In the genomic region with DNA sequence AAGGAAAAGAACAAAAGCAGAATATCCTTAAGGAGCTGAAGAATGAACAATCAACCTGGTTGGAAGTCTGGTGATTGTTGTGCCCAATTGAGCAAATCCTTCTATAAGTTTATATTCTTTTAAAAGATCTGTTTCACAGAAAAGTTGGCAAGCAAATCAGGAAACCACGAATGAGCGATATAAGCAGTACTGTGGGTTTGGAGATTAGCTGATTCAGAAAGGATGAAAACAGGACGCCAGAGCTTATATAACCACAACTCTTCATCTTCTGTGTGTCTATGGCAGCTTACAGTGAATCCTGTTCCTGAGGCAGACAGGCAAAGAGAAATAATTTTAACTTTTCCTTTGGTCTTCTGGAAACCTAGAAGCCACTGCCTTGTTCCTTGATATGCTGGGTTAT, we compare ENCODE assay signal across 11 cellular contexts.
DNase-seq lines count a peak whose midpoint lies in the region; ATAC-seq and TF ChIP-seq lines count a peak whose summit lies in the region.
"Had no signal": no experiment of that assay in that cellular context is flagged by ENCODE, and none has a peak within 500 bp of the region (broad histone marks: within the 10 kb centered on the region; RNA-seq: fewer than 3 reads in every experiment).

No MANE protein-coding gene starts in this region.

- TF ChIP-seq EP300 in tibial nerve (IDR thresholded peaks at IDR 0.05) = no peak

- TF ChIP-seq CTCF in tibial nerve (IDR thresholded peaks at IDR 0.05) = no peak

- H3K4me3 ChIP-seq in CD4-positive, alpha-beta memory T cell (ENCODE audit: low read length in 2 of 2) = no peak overlapping the region
- H3K4me3 ChIP-seq in tibial nerve = no peak overlapping the region

- 61 to 70% methylated on average over 3 of the region's 3 CpGs for WGBS in tibial nerve, 2 donors

- H3K36me3 ChIP-seq in CD4-positive, alpha-beta memory T cell (ENCODE audit: insufficient read depth, low read length) = no peaks in the 10 kb centered on the region
- H3K36me3 ChIP-seq in tibial nerve = peaks cover 0 to 68% (median 0%) of the 10 kb centered on the region in 3 donors

- POLR2A ChIA-PET in CD4-positive, alpha-beta memory T cell (lab: Charles Lee; ENCODE audit: partially characterized antibody) = interaction anchor here (0.7 to 0.9 kb wide), 2 partner anchors 264 to 342 kb away, joined by 3 read pairs; no protein-coding TSS in a partner anchor

- CTCF ChIA-PET in CD4-positive, alpha-beta memory T cell (lab: Charles Lee; ENCODE audit: partially characterized antibody) = no interaction called here

- H3K4me1 ChIP-seq in CD4-positive, alpha-beta memory T cell (ENCODE audit: insufficient read depth, low read length) = peaks cover 15% of the 10 kb centered on the region
- H3K4me1 ChIP-seq in tibial nerve = no peaks in the 10 kb centered on the region

- H3K9me3 Mint-ChIP-seq in CD4-positive, alpha-beta memory T cell = no peaks in the 10 kb centered on the region
- no peaks in the 10 kb centered on the region for H3K9me3 Mint-ChIP-seq in activated T-helper 17 cell treated with anti-CD3 and anti-CD28 coated beads, Interleukin-2, amount 50 U/mL, for 72 hours

- ATAC-seq in activated T-helper 17 cell treated with anti-CD3 and anti-CD28 coated beads, Interleukin-2, amount 50 U/mL, for 72 hours (replicated peaks) = peak; percentile 99
- ATAC-seq in GM19467 (IDR thresholded peaks at IDR 0.05; ENCODE audit: unreplicated experiment) (no peak), GM21367 (IDR thresholded peaks at IDR 0.05; ENCODE audit: unreplicated experiment) (no peak)

- H3K27me3 Mint-ChIP-seq in CD4-positive, alpha-beta memory T cell = no peaks in the 10 kb centered on the region
- H3K27me3 Mint-ChIP-seq in activated T-helper 17 cell treated with anti-CD3 and anti-CD28 coated beads, Interleukin-2, amount 50 U/mL, for 72 hours = no peaks in the 10 kb centered on the region

- DNase-seq in CD4-positive, alpha-beta memory T cell = peak in 4 of 5 donors; percentile 17 to 50 (median 34)
- DNase-seq in KBM-7 = peak; percentile 47
- DNase-seq in lung microvascular endothelial cell (ENCODE audit: low read depth in 2 of 2) = peak; percentile 53 to 67
- DNase-seq in tibial nerve (ENCODE audit: low spot score in 2 of 2) = no peak
- DNase-seq in hippocampal formation (lab: John Stamatoyannopoulos, UW) = no peak
- DNase-seq: effector memory CD4-positive, alpha-beta T cell; KG1; NCI-H526 treated with DMSO at 0.1 percent for 48 hours had no signal

- peak overlapping the region in 6 of 8 donors; percentile 3 to 66 (median 32) for H3K4me3 Mint-ChIP-seq in CD4-positive, alpha-beta memory T cell
- peak overlapping the region; percentile 24 for H3K4me3 Mint-ChIP-seq in activated T-helper 17 cell treated with anti-CD3 and anti-CD28 coated beads, Interleukin-2, amount 50 U/mL, for 72 hours

- H3K9me3 ChIP-seq in CD4-positive, alpha-beta memory T cell (ENCODE audit: control insufficient read depth in 1 of 2, low read length in 2 of 2) = no peaks in the 10 kb centered on the region
- H3K9me3 ChIP-seq in tibial nerve = no peaks in the 10 kb centered on the region

- TF ChIP-seq POLR2A in tibial nerve (IDR thresholded peaks at IDR 0.05) = no peak

- H3K4me1 Mint-ChIP-seq in CD4-positive, alpha-beta memory T cell = peaks cover 10 to 26% (median 21%) of the 10 kb centered on the region in 4 donors
- peaks cover 16% of the 10 kb centered on the region for H3K4me1 Mint-ChIP-seq in activated T-helper 17 cell treated with anti-CD3 and anti-CD28 coated beads, Interleukin-2, amount 50 U/mL, for 72 hours

- H3K27me3 ChIP-seq in CD4-positive, alpha-beta memory T cell (ENCODE audit: insufficient read depth, low read length) = no peaks in the 10 kb centered on the region
- H3K27me3 ChIP-seq in tibial nerve = no peaks in the 10 kb centered on the region

- no peak overlapping the region for H3K27ac ChIP-seq in CD4-positive, alpha-beta memory T cell (ENCODE audit: low read depth, low read length)
- H3K27ac ChIP-seq in tibial nerve = no peak overlapping the region

- peaks cover 13 to 38% of the 10 kb centered on the region in 2 donors for H3K36me3 Mint-ChIP-seq in CD4-positive, alpha-beta memory T cell
- peaks cover 59% of the 10 kb centered on the region for H3K36me3 Mint-ChIP-seq in activated T-helper 17 cell treated with anti-CD3 and anti-CD28 coated beads, Interleukin-2, amount 50 U/mL, for 72 hours (ENCODE audit: low read depth)

- H3K27ac Mint-ChIP-seq in CD4-positive, alpha-beta memory T cell = peak overlapping the region; percentile 7 to 85 (median 43)
- peak overlapping the region; percentile 70 for H3K27ac Mint-ChIP-seq in activated T-helper 17 cell treated with anti-CD3 and anti-CD28 coated beads, Interleukin-2, amount 50 U/mL, for 72 hours

- in situ Hi-C loops in KBM-7 (cut with MboI; ENCODE audit: low pct_unique_long_range_greater_than_20kb, low sequenced_read_pairs) = no loop called here

- intact Hi-C loops in CD4-positive, alpha-beta memory T cell (cut with micrococcal nuclease) = no loop called here

Comparison
In these comparisons a context has a peak if more than half of its experiments do, and no peak if none do; other contexts are left out.
1. DNase-seq: peak in CD4-positive, alpha-beta memory T cell (4 of 5), KBM-7 (single experiment) and lung microvascular endothelial cell (2 of 2); none in tibial nerve (0 of 2) and hippocampal formation (0 of 2).